ENCODE assay signal across 2 cellular contexts in the genomic region with DNA sequence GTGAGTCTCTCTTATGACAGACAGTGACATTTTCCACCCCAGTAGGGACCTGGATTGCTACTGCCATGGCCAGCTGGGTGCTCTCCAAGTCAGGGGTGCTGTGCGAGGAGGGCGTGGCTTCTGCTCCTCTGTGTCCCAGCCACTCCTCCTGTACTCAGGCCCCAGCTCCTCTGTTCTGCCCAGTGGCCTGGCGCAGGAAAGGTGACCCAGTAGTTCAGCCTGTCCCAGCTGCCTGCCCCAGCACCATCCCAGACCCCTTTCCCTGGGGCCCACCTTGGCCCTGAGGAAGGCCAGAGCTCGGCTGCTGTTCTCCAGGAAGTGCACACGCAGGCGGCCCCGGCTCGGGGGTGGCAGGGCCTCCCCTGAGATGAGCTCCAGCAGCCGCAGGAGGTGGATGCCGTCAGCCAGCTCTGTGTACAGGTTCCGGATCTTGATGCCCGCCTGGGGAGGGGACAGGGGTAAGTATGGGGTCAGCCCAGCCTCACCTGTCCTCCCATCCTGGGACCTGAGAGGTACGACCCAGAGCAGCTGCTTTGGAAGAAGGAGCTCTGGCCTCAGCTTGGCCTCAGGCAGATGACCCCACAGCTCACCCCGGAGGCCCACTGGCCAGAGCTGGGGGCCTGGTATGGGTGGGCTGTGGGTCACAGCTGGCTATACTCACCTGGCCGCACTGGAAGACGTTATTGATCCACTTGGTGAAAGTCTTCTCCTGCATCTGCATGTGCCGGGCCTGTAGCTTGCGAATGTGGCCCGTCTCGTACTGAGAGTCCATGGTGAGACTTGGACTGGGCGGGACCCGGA.
TF ChIP-seq lines count a peak whose summit lies in the region.

No MANE protein-coding gene starts in this region.

TF ChIP-seq in Ishikawa, 13 proteins besides CTCF, POLR2A, EP300 and RAD21 (continued from another document):
- TF ChIP-seq ZBTB7A (IDR thresholded peaks at IDR 0.05; ENCODE audit: low read depth), result peak; percentile 54; the same call in 1 of the 2 replicates
- TF ChIP-seq, protein P1, sequence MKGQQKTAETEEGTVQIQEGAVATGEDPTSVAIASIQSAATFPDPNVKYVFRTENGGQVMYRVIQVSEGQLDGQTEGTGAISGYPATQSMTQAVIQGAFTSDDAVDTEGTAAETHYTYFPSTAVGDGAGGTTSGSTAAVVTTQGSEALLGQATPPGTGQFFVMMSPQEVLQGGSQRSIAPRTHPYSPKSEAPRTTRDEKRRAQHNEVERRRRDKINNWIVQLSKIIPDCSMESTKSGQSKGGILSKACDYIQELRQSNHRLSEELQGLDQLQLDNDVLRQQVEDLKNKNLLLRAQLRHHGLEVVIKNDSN (IDR thresholded peaks at IDR 0.05), result no peak
- TF ChIP-seq, protein P2, sequence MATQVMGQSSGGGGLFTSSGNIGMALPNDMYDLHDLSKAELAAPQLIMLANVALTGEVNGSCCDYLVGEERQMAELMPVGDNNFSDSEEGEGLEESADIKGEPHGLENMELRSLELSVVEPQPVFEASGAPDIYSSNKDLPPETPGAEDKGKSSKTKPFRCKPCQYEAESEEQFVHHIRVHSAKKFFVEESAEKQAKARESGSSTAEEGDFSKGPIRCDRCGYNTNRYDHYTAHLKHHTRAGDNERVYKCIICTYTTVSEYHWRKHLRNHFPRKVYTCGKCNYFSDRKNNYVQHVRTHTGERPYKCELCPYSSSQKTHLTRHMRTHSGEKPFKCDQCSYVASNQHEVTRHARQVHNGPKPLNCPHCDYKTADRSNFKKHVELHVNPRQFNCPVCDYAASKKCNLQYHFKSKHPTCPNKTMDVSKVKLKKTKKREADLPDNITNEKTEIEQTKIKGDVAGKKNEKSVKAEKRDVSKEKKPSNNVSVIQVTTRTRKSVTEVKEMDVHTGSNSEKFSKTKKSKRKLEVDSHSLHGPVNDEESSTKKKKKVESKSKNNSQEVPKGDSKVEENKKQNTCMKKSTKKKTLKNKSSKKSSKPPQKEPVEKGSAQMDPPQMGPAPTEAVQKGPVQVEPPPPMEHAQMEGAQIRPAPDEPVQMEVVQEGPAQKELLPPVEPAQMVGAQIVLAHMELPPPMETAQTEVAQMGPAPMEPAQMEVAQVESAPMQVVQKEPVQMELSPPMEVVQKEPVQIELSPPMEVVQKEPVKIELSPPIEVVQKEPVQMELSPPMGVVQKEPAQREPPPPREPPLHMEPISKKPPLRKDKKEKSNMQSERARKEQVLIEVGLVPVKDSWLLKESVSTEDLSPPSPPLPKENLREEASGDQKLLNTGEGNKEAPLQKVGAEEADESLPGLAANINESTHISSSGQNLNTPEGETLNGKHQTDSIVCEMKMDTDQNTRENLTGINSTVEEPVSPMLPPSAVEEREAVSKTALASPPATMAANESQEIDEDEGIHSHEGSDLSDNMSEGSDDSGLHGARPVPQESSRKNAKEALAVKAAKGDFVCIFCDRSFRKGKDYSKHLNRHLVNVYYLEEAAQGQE (IDR thresholded peaks at IDR 0.05; ENCODE audit: low read depth), result no peak

TF ChIP-seq in liver, 16 proteins besides CTCF, POLR2A, EP300 and RAD21 (continued from another document):
- TF ChIP-seq, protein P2 (IDR thresholded peaks at IDR 0.05), result peak; percentile 61
- TF ChIP-seq HNF4G (IDR thresholded peaks at IDR 0.05) (no peak), SP1 (IDR thresholded peaks at IDR 0.05) (peak; percentile 58), HNF4A (conservative IDR thresholded peaks at IDR 0.05) (peak; percentile 38 to 52)
